1 cellular context compared by ENCODE assay signal in the genomic region with DNA sequence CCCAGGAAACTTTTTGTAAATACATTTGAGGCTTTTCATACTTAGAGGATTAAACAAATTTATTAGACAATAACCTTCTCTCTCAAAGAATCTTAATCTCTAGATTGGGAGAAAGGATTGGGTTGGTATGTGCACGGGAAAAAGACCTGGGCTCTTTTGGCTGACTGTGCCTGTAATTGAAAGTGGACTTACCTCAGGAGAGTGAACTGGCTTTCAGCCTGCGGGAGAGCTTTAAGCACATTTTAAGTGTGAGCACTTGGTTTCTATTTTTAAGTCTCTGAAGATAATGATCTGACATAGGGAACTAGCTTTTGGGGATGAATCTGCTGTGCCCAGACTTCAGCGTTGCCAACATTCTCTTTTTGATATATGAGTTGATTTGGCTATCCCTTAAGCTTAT.
TF ChIP-seq lines count a peak whose summit lies in the region.

No MANE protein-coding gene starts in this region.

TF ChIP-seq in K562, 482 proteins besides CTCF, POLR2A, EP300 and RAD21:
- TF ChIP-seq, protein P1, sequence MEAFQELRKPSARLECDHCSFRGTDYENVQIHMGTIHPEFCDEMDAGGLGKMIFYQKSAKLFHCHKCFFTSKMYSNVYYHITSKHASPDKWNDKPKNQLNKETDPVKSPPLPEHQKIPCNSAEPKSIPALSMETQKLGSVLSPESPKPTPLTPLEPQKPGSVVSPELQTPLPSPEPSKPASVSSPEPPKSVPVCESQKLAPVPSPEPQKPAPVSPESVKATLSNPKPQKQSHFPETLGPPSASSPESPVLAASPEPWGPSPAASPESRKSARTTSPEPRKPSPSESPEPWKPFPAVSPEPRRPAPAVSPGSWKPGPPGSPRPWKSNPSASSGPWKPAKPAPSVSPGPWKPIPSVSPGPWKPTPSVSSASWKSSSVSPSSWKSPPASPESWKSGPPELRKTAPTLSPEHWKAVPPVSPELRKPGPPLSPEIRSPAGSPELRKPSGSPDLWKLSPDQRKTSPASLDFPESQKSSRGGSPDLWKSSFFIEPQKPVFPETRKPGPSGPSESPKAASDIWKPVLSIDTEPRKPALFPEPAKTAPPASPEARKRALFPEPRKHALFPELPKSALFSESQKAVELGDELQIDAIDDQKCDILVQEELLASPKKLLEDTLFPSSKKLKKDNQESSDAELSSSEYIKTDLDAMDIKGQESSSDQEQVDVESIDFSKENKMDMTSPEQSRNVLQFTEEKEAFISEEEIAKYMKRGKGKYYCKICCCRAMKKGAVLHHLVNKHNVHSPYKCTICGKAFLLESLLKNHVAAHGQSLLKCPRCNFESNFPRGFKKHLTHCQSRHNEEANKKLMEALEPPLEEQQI (IDR thresholded peaks at IDR 0.05), result no peak
- TF ChIP-seq MEF2A (IDR thresholded peaks at IDR 0.05; ENCODE audit: control insufficient read depth, low read depth, low read length) (peak; percentile 58; the same call in 1 of the 2 replicates), MEF2D (tag; conservative IDR thresholded peaks at IDR 0.05; ENCODE audit: low read depth) (peak; percentile 53; the same call in 1 of the 2 replicates)
